Comparison of ENCODE assay signal across 34 cellular contexts in genomic region chr3:140019946-140020345, GRCh38.
"Had no signal": no experiment of that assay in that cellular context is flagged by ENCODE, and none has a peak within 500 bp of the region (broad histone marks: within the 10 kb centered on the region; RNA-seq: fewer than 3 reads in every experiment).

No MANE protein-coding gene starts in this region.

- DNase-seq: activated CD4-positive, alpha-beta memory T cell treated with anti-CD3 and anti-CD28 coated beads, Interleukin-2, amount 10 ng/mL, durations not matched to agents 7 days and 5 days; activated CD4-positive, alpha-beta T cell treated with anti-CD3 and anti-CD28 coated beads for 1 hour; activated CD4-positive, alpha-beta T cell treated with anti-CD3 and anti-CD28 coated beads for 48 hours; activated CD4-positive, CD25-positive, alpha-beta regulatory T cell; activated gamma-delta T cell; activated naive CD4-positive, alpha-beta T cell treated with Interleukin-2 at 50 U/mL for 16 hours; activated naive CD8-positive, alpha-beta T cell treated with anti-CD3 and anti-CD28 coated beads, Interleukin-2, amount 10 ng/mL, durations not matched to agents 7 days and 5 days; activated T-cell treated with anti-CD3 and anti-CD28 coated beads, Interleukin-2, amount 50 U/mL, for 1 hour; amygdala; Kasumi-1; KG1; MG63; NCI-H1048; NCI-H1105 treated with DMSO at 0.1 percent for 48 hours; NCI-H1436; NCI-H187; NCI-H2029 treated with DMSO at 0.1 percent for 48 hours; NCI-H2107; NCI-H345; NCI-H524 treated with DMSO at 0.1 percent for 48 hours; NCI-H748 treated with DMSO at 0.1 percent for 48 hours; NK-92 treated with Interleukin-12 subunit alpha and Interleukin-12 subunit beta, amount 100 ng/mL, for 24 hours; PC-3; Peyer's patch; RPMI8226; SHP77 treated with DMSO at 0.1 percent for 48 hours; SW 1271; T-helper 1 cell; T-helper 2 cell; T-helper 9 cell; WERI-Rb-1 had no signal

- H3K27ac ChIP-seq: ascending aorta, cardiac muscle cell, Peyer's patch, SJSA1, WERI-Rb-1 had no signal

- H3K9me3 ChIP-seq: ascending aorta, MG63, Peyer's patch, SJSA1 had no signal

- H3K36me3 ChIP-seq: ascending aorta, cardiac muscle cell, MG63, Peyer's patch, SJSA1, WERI-Rb-1 had no signal

- H3K4me1 ChIP-seq: Peyer's patch, SJSA1 had no signal

- H3K4me3 ChIP-seq: ascending aorta, cardiac muscle cell, MG63, Peyer's patch, SJSA1 had no signal

- ATAC-seq: PC-3 had no signal

- H3K27me3 ChIP-seq: ascending aorta, cardiac muscle cell, MG63, Peyer's patch, SJSA1 had no signal
